In the genomic region with DNA sequence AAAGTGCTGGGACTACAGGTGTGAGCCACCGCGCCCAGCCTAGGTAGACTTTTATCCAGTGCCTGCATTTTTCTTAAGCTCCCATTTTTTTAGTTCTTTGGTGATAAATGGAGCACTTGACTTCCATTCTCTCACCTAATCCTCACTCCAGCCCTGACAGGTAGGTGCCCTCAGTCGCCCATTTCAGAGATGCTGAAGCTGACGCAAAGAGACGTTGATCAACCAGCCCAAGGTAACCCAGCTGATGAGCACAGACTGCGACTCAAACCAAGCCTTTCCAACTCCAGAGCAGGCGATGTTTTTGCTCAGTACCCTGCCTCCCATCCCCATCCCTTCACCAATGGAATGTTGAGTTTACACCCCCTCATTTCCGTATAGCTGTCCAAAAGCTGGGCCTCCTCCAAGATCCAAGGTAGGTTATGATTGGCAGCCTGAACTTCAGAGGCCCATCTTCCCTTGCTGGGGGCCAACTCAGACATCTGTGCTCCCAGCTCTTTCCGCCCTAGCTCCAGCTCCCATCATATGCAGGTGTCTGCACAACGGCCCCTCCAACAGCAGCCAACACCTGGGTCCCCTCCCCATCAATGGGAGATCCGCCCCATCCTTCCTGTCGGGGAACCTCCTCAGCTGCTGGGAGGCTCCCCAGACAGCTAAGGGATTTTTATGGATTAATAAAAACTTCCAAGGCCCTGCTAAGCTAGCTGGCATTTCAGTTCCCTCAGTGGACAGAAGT, we compare ENCODE assay signal across 2 cellular contexts.
TF ChIP-seq lines count a peak whose summit lies in the region.

No MANE protein-coding gene starts in this region.

TF ChIP-seq in HEK293T, 16 proteins besides CTCF, POLR2A, EP300 and RAD21:
- TF ChIP-seq, protein P1, sequence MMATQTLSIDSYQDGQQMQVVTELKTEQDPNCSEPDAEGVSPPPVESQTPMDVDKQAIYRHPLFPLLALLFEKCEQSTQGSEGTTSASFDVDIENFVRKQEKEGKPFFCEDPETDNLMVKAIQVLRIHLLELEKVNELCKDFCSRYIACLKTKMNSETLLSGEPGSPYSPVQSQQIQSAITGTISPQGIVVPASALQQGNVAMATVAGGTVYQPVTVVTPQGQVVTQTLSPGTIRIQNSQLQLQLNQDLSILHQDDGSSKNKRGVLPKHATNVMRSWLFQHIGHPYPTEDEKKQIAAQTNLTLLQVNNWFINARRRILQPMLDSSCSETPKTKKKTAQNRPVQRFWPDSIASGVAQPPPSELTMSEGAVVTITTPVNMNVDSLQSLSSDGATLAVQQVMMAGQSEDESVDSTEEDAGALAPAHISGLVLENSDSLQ (IDR thresholded peaks at IDR 0.05): 0 out of 2 replicates have a peak, but pooled peaks have one; percentile 4
- TF ChIP-seq NFRKB (IDR thresholded peaks at IDR 0.05): no peak

TF ChIP-seq in HepG2, 621 proteins besides CTCF, POLR2A, EP300 and RAD21 (continued from another document):
- no peak for TF ChIP-seq CREM (IDR thresholded peaks at IDR 0.05)
- TF ChIP-seq CREM (CRISPR knock-in tag; IDR thresholded peaks at IDR 0.05): no peak
- TF ChIP-seq, protein P2, sequence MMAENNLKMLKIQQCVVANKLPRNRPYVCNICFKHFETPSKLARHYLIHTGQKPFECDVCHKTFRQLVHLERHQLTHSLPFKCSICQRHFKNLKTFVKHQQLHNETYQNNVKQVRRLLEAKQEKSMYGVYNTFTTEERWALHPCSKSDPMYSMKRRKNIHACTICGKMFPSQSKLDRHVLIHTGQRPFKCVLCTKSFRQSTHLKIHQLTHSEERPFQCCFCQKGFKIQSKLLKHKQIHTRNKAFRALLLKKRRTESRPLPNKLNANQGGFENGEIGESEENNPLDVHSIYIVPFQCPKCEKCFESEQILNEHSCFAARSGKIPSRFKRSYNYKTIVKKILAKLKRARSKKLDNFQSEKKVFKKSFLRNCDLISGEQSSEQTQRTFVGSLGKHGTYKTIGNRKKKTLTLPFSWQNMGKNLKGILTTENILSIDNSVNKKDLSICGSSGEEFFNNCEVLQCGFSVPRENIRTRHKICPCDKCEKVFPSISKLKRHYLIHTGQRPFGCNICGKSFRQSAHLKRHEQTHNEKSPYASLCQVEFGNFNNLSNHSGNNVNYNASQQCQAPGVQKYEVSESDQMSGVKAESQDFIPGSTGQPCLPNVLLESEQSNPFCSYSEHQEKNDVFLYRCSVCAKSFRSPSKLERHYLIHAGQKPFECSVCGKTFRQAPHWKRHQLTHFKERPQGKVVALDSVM (CRISPR knock-in tag; IDR thresholded peaks at IDR 0.05): 0 out of 2 replicates have a peak, but pooled peaks have one; percentile 2
- TF ChIP-seq ZNF629 (CRISPR knock-in tag; conservative IDR thresholded peaks at IDR 0.05): 0 out of 2 replicates have a peak, but pooled peaks have one; percentile 17
